25 cellular contexts compared by ENCODE assay signal in genomic region chr2:156937430-156937829, GRCh38.
A peak's percentile ranks its signal among the peaks of the same experiment; 100 is the strongest.
DNase-seq lines count a peak whose midpoint lies in the region; ATAC-seq, FAIRE-seq and TF ChIP-seq lines count a peak whose summit lies in the region.
"Had no signal": no experiment of that assay in that cellular context is flagged by ENCODE, and none has a peak within 500 bp of the region (broad histone marks: within the 10 kb centered on the region; RNA-seq: fewer than 3 reads in every experiment).

No MANE protein-coding gene starts in this region.

- in situ Hi-C loops in G401 (cut with HindIII; ENCODE audit: low sequenced_read_pairs): no loop called here

- TF ChIP-seq EP300 in upper lobe of left lung (IDR thresholded peaks at IDR 0.05): no peak

- TF ChIP-seq CTCF in HEK293 (tag by site-specific recombination; IDR thresholded peaks at IDR 0.05): no peak
- no peak for TF ChIP-seq CTCF in upper lobe of left lung (IDR thresholded peaks at IDR 0.05)

- H3K4me1 ChIP-seq in HEK293 (ENCODE audit: control insufficient read depth, insufficient read depth, low read length) (no peaks in the 10 kb centered on the region), upper lobe of left lung (no peaks in the 10 kb centered on the region)
- H3K4me1 ChIP-seq: BE2C, BLaER1 had no signal

- H3K36me3 ChIP-seq in HEK293 (ENCODE audit: control insufficient read depth in 2 of 2, insufficient read depth in 1 of 2, low read length in 2 of 2) (no peaks in the 10 kb centered on the region), upper lobe of left lung (no peaks in the 10 kb centered on the region)
- H3K36me3 ChIP-seq: BE2C, BLaER1 had no signal

- DNase-seq in GM12891 (ENCODE audit: insufficient read length, low spot score) (no peak), left kidney (ENCODE audit: low read depth, low spot score) (peak; percentile 2), upper lobe of left lung (no peak), midbrain (lab: John Stamatoyannopoulos, UW) (no peak), G401 (ENCODE audit: low spot score) (no peak)
- DNase-seq: 8988T; ACHN; BE2C; C1 segment of cervical spinal cord; CD4-positive, alpha-beta memory T cell; CD4-positive, CD25-positive, alpha-beta regulatory T cell; CD8-positive, alpha-beta memory T cell; COR-L47; DMS 273 treated with DMSO at 0.1 percent for 48 hours; DMS153; DMS79; DND-41; EL; GF-D8 had no signal

- peak; percentile 13 for FAIRE-seq in GM12891 (lab: Jason Lieb, UNC)
- FAIRE-seq: A204.1, G401.6, GM12892, GM18507 had no signal

- H3K27ac ChIP-seq in HEK293 (ENCODE audit: extremely low read depth, low read depth, low read length) (no peak overlapping the region), upper lobe of left lung (no peak overlapping the region)
- H3K27ac ChIP-seq: BLaER1 had no signal

- POLR2A ChIA-PET in HEK293 (lab: Yijun Ruan, JAX): no interaction called here

- H3K4me3 ChIP-seq in HEK293 (ENCODE audit: low read depth, low read length) (no peak overlapping the region), upper lobe of left lung (no peak overlapping the region)
- H3K4me3 ChIP-seq: BLaER1 had no signal

- no peaks in the 10 kb centered on the region for H3K9me3 ChIP-seq in HEK293 (ENCODE audit: control insufficient read depth, insufficient read depth, low read depth, low read length)
- no peaks in the 10 kb centered on the region for H3K9me3 ChIP-seq in upper lobe of left lung
- H3K9me3 ChIP-seq: BE2C, BLaER1 had no signal

- no peaks in the 10 kb centered on the region for H3K27me3 ChIP-seq in upper lobe of left lung
- H3K27me3 ChIP-seq: BE2C, BLaER1 had no signal

- WGBS in upper lobe of left lung, 2 donors: 94 to 95% methylated on average over 1 of the region's 1 CpG

- ATAC-seq in upper lobe of left lung (ENCODE audit: low FRiP score in 2 of 2): no peak

- CTCF ChIA-PET in HEK293 (lab: Yijun Ruan, JAX): interaction anchor here (0.6 kb wide), 1 partner anchor 786 kb away, joined by 3 read pairs; no protein-coding TSS in a partner anchor

- TF ChIP-seq POLR2A in GM12891 (IDR thresholded peaks at IDR 0.05; ENCODE audit: low read depth, low read length): no peak
- no peak for TF ChIP-seq POLR2A in upper lobe of left lung (IDR thresholded peaks at IDR 0.05)

TF ChIP-seq in GM12891, 5 proteins besides CTCF, POLR2A, EP300 and RAD21:
- TF ChIP-seq PAX5 (IDR thresholded peaks at IDR 0.05; ENCODE audit: insufficient read depth, low read length, severe bottlenecking) (no peak), POLR2AphosphoS5 (IDR thresholded peaks at IDR 0.05; ENCODE audit: low read depth, low read length) (no peak), POU2F2 (IDR thresholded peaks at IDR 0.05; ENCODE audit: low read depth, low read length) (no peak), SPI1 (IDR thresholded peaks at IDR 0.05; ENCODE audit: low read depth, low read length) (no peak), TAF1 (IDR thresholded peaks at IDR 0.05; ENCODE audit: low read depth, low read length) (no peak)

TF ChIP-seq in HEK293, 187 proteins besides CTCF, POLR2A, EP300 and RAD21:
- TF ChIP-seq ZNF366 (tag by site-specific recombination; conservative IDR thresholded peaks at IDR 0.05): 0 out of 2 replicates have a peak, but pooled peaks have one; percentile 40
- no peak for TF ChIP-seq ZNF248 (tag by site-specific recombination; IDR thresholded peaks at IDR 0.05)
